Comparison of ENCODE assay signal across 22 cellular contexts in the genomic region with DNA sequence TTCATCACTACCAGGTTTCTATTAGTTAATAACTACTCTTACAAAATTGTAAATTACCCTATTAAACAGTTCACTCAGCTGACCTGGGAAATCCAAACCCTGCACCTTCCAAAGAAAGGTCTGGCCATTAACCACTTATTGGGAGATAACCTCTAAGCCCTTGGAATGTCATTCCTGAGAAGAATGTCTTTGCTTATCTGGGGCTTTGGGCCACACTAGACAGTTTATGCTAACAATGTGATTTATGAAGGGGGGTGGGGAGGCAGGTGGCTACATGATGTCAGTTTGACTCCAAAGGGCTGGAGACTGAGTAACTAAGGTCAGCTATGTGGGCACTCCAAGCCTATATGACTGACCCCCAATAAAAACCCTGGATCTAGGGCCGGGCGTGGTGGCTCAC. TPM values are rescaled to one million over a fixed set of nuclear protein-coding genes. Genes with fewer than 3 reads are reported as not detected.
DNase-seq lines count a peak whose midpoint lies in the region; FAIRE-seq and TF ChIP-seq lines count a peak whose summit lies in the region.
"Had no signal": no experiment of that assay in that cellular context is flagged by ENCODE, and none has a peak within 500 bp of the region (broad histone marks: within the 10 kb centered on the region; RNA-seq: fewer than 3 reads in every experiment).

No MANE protein-coding gene starts in this region.

- H3K27me3 ChIP-seq in SJCRH30 (no peaks in the 10 kb centered on the region), trophoblast cell (ENCODE audit: insufficient read depth, low read length) (no peaks in the 10 kb centered on the region)
- H3K27me3 ChIP-seq: BLaER1 treated with 17β-estradiol and CSF1 and Interleukin-3, amounts not matched to agents 10 nM and 100 nM; Peyer's patch; SJSA1 had no signal

- H2AFZ ChIP-seq in trophoblast cell (ENCODE audit: insufficient read depth, low read length, poor library complexity) = no peak overlapping the region

- peaks cover 5% of the 10 kb centered on the region for H3K79me1 ChIP-seq in trophoblast cell (ENCODE audit: low read length)

- no peak overlapping the region for H4K12ac ChIP-seq in trophoblast cell (ENCODE audit: low read depth, low read length)

- TF ChIP-seq CTCF in fibroblast of villous mesenchyme (IDR thresholded peaks at IDR 0.05; ENCODE audit: insufficient read depth, low read depth, low read length) (no peak), GM13976 (IDR thresholded peaks at IDR 0.05; ENCODE audit: borderline replicate concordance, control extremely low read depth, extremely low read depth, insufficient read depth, missing control alignments) (no peak)

- H3K9ac ChIP-seq in trophoblast cell (ENCODE audit: low read length) = no peak overlapping the region
- H3K9ac ChIP-seq: BLaER1 treated with 17β-estradiol and CSF1 and Interleukin-3, amounts not matched to agents 10 nM and 100 nM; KMS-11 had no signal

- DNase-seq in ELF-1 (ENCODE audit: low read depth, low spot score) = peak; percentile 56
- peak; percentile 13 for DNase-seq in SJCRH30
- peak; percentile 48 for DNase-seq in fibroblast of villous mesenchyme (ENCODE audit: low read depth)
- DNase-seq in trophoblast cell = no peak
- no peak for DNase-seq in urothelium cell line (ENCODE audit: low spot score)
- DNase-seq in HUDEP-2 (lab: John Stamatoyannopoulos, UW; ENCODE audit: unreplicated experiment in 76 of 76) = no peak
- no peak for DNase-seq in GM13976 (ENCODE audit: low spot score)
- DNase-seq: CD4-positive, alpha-beta memory T cell; EL; H9; MV-4-11; NCI-H1105 treated with DMSO at 0.1 percent for 48 hours; NCI-H1694; NCI-H2081; NCI-H2171; NCI-H524 treated with DMSO at 0.1 percent for 48 hours; Peyer's patch had no signal

- no peaks in the 10 kb centered on the region for H3K79me2 ChIP-seq in trophoblast cell (ENCODE audit: control insufficient read depth, insufficient read depth, low read length, poor library complexity)

- no CpG with 5 or more reads among the region's 2 CpGs for WGBS in trophoblast cell (ENCODE audit: extremely low coverage, insufficient coverage, insufficient read length)

- H3K4me1 ChIP-seq in SJCRH30 (no peaks in the 10 kb centered on the region), trophoblast cell (ENCODE audit: control insufficient read depth in 1 of 2, insufficient read depth in 2 of 2, low read length in 2 of 2) (peaks cover 2 to 11% of the 10 kb centered on the region in 2 experiments)
- H3K4me1 ChIP-seq: Peyer's patch had no signal

- peak overlapping the region; percentile 45 for H2BK120ac ChIP-seq in trophoblast cell (ENCODE audit: insufficient read depth, low read length, poor library complexity)

- H3K4me2 ChIP-seq in trophoblast cell (ENCODE audit: low read length) = no peak overlapping the region
- H3K4me2 ChIP-seq: KMS-11 had no signal

- H4K91ac ChIP-seq in trophoblast cell (ENCODE audit: low read depth, low read length) = peak overlapping the region; percentile 53

- H3K18ac ChIP-seq in trophoblast cell (ENCODE audit: low read length) = no peak overlapping the region

- no peak overlapping the region for H3K14ac ChIP-seq in trophoblast cell (ENCODE audit: low read length)

- H3K9me3 ChIP-seq in SJCRH30 (replicated peaks) (no peaks in the 10 kb centered on the region), trophoblast cell (ENCODE audit: insufficient read depth, low read depth, low read length) (peaks cover 7% of the 10 kb centered on the region)
- H3K9me3 ChIP-seq: Peyer's patch, SJSA1 had no signal

- no peak overlapping the region for H2BK5ac ChIP-seq in trophoblast cell (ENCODE audit: low read depth, low read length, poor library complexity)

- in situ Hi-C loops in GM13976 (cut with MboI; ENCODE audit: low sequenced_read_pairs, unreplicated experiment) = no loop called here

- H3K4me3 ChIP-seq in SJCRH30 (no peak overlapping the region), fibroblast of villous mesenchyme (ENCODE audit: low read depth, low read length) (no peak overlapping the region), trophoblast cell (ENCODE audit: low read depth, low read length) (no peak overlapping the region)
- H3K4me3 ChIP-seq: BLaER1 treated with 17β-estradiol and CSF1 and Interleukin-3, amounts not matched to agents 10 nM and 100 nM; Peyer's patch; SJSA1 had no signal

- no peak for FAIRE-seq in urothelium cell line (lab: Jason Lieb, UNC)

- peak overlapping the region; percentile 68 for H2BK12ac ChIP-seq in trophoblast cell (ENCODE audit: low read length)

- peak overlapping the region; percentile 29 for H4K8ac ChIP-seq in trophoblast cell (ENCODE audit: low read depth, low read length)

- H3K27ac ChIP-seq in SJCRH30 (no peak overlapping the region), trophoblast cell (ENCODE audit: low read depth, low read length) (peak overlapping the region; percentile 72)
- H3K27ac ChIP-seq: KMS-11, Peyer's patch had no signal

- H2AK5ac ChIP-seq in trophoblast cell (ENCODE audit: low read length) = no peak overlapping the region

- no peak overlapping the region for H3K23ac ChIP-seq in trophoblast cell (ENCODE audit: low read length)

- H3K4ac ChIP-seq in trophoblast cell (ENCODE audit: low read depth, low read length) = no peak overlapping the region

- H3K36me3 ChIP-seq in SJCRH30 (no peaks in the 10 kb centered on the region), trophoblast cell (ENCODE audit: control insufficient read depth in 1 of 2, insufficient read depth in 2 of 2, low read length in 2 of 2) (peaks cover 2 to 4% of the 10 kb centered on the region in 2 experiments)
- H3K36me3 ChIP-seq: BLaER1 treated with 17β-estradiol and CSF1 and Interleukin-3, amounts not matched to agents 10 nM and 100 nM; Peyer's patch; SJSA1 had no signal

RNA-seq across cellular contexts. Expression of gene AKR1D1, which starts 50.7 kb away (rescaled TPM):
- total RNA-seq in SJCRH30 (2014; rRNA removed; shearing (Covaris generic)) = not detected in 2 replicates
- total RNA-seq in fibroblast of villous mesenchyme = not detected in 2 replicates
- 1.1 and 1.2 TPM in 2 replicates for polyA plus RNA-seq in trophoblast cell (2013)
- total RNA-seq: CD4-positive, alpha-beta memory T cell; HT1080; OCI-LY7; Peyer's patch; SJSA1 had no signal
- polyA plus RNA-seq: CD4-positive, alpha-beta memory T cell had no signal

Comparison
In these comparisons a context has a peak if more than half of its experiments do, and no peak if none do; other contexts are left out.
1. DNase-seq: peak in ELF-1 (single experiment), SJCRH30 (2 of 2) and fibroblast of villous mesenchyme (single experiment); none in trophoblast cell (0 of 2), urothelium cell line (single experiment), HUDEP-2 (0 of 76) and GM13976 (single experiment).